ENCODE assay signal across 30 cellular contexts in genomic region chr2:216201687-216202306, GRCh38.
DNase-seq lines count a peak whose midpoint lies in the region; ATAC-seq and TF ChIP-seq lines count a peak whose summit lies in the region.
"Had no signal": no experiment of that assay in that cellular context is flagged by ENCODE, and none has a peak within 500 bp of the region (broad histone marks: within the 10 kb centered on the region; RNA-seq: fewer than 3 reads in every experiment).

No MANE protein-coding gene starts in this region.

- H3K4me1 Mint-ChIP-seq in activated naive CD4-positive, alpha-beta T cell treated with anti-CD3 and anti-CD28 coated beads for 36 hours (ENCODE audit: low read depth) = peaks cover 70% of the 10 kb centered on the region
- H3K4me1 Mint-ChIP-seq in GM23338 = 0 out of 3 replicates have a peak, but pooled peaks cover 3% of the 10 kb centered on the region
- H3K4me1 Mint-ChIP-seq in activated naive CD8-positive, alpha-beta T cell treated with anti-CD3 and anti-CD28 coated beads, Interleukin-2, amount 50 U/mL, for 24 hours = peaks cover 40% of the 10 kb centered on the region
- peaks cover 19% of the 10 kb centered on the region for H3K4me1 Mint-ChIP-seq in stimulated activated effector memory CD8-positive, alpha-beta T cell treated with anti-CD3 and anti-CD28 coated beads, Interleukin-12 subunit alpha, Interleukin-12 subunit beta, amount 100 ng/mL, for 72 hours

- H3K79me2 ChIP-seq in GM23338 (replicated peaks; ENCODE audit: insufficient read depth) = peaks cover 4% of the 10 kb centered on the region

- H3K4me3 Mint-ChIP-seq in activated naive CD4-positive, alpha-beta T cell treated with anti-CD3 and anti-CD28 coated beads for 36 hours = no peak overlapping the region
- H3K4me3 Mint-ChIP-seq in GM23338 = no peak overlapping the region
- no peak overlapping the region for H3K4me3 Mint-ChIP-seq in activated naive CD8-positive, alpha-beta T cell treated with anti-CD3 and anti-CD28 coated beads, Interleukin-2, amount 50 U/mL, for 24 hours
- H3K4me3 Mint-ChIP-seq in stimulated activated effector memory CD8-positive, alpha-beta T cell treated with anti-CD3 and anti-CD28 coated beads, Interleukin-12 subunit alpha, Interleukin-12 subunit beta, amount 100 ng/mL, for 72 hours = no peak overlapping the region
- H3K4me3 Mint-ChIP-seq: activated naive CD4-positive, alpha-beta T cell treated with anti-CD3 and anti-CD28 coated beads, Interleukin-2, amount 10 ng/mL, durations not matched to agents 7 days and 5 days; immature natural killer cell had no signal

- no peak for DNase-seq in activated naive CD4-positive, alpha-beta T cell treated with anti-CD3 and anti-CD28 coated beads for 36 hours
- no peak for DNase-seq in activated naive CD4-positive, alpha-beta T cell treated with Interleukin-2 at 50 U/mL for 16 hours
- DNase-seq in GM23338 (ENCODE audit: low spot score) = no peak
- no peak for DNase-seq in activated naive CD8-positive, alpha-beta T cell treated with anti-CD3 and anti-CD28 coated beads, Interleukin-2, amount 50 U/mL, for 24 hours
- no peak for DNase-seq in stimulated activated effector memory CD8-positive, alpha-beta T cell treated with anti-CD3 and anti-CD28 coated beads, Interleukin-12 subunit alpha, Interleukin-12 subunit beta, amount 100 ng/mL, for 72 hours (ENCODE audit: low spot score in 2 of 2)
- DNase-seq: activated CD4-positive, alpha-beta T cell treated with anti-CD3 and anti-CD28 coated beads for 1 hour; activated naive CD4-positive, alpha-beta T cell treated with anti-CD3 and anti-CD28 coated beads, Interleukin-2, amount 10 ng/mL, durations not matched to agents 7 days and 5 days; activated T-cell treated with anti-CD3 and anti-CD28 coated beads, Interleukin-2, amount 50 U/mL, for 1 hour; aorta; DMS79; effector CD8-positive, alpha-beta T cell; immature natural killer cell; left cardiac atrium; MG63; NCI-H1930; NCI-H510A treated with DMSO at 0.1 percent for 48 hours; PC-3; right cardiac atrium; stimulated activated CD4-positive, alpha-beta T cell treated with anti-CD3 and anti-CD28 coated beads, Interleukin-1b, Interleukin-23, amount 100 ng/mL, for 48 hours; stomach; uterus had no signal

- no peaks in the 10 kb centered on the region for H3K9me2 ChIP-seq in GM23338 (ENCODE audit: insufficient read depth)

- H4K20me1 ChIP-seq in GM23338 (replicated peaks; ENCODE audit: insufficient read depth) = peaks cover 15% of the 10 kb centered on the region; the same call in 1 of the 2 replicates

- no peak overlapping the region for H3K4me2 ChIP-seq in GM23338
- H3K4me2 ChIP-seq: BLaER1, KMS-11 had no signal

- peaks cover 85% of the 10 kb centered on the region for H3K36me3 ChIP-seq in GM23338 (ENCODE audit: insufficient read depth)
- H3K36me3 ChIP-seq: uterus had no signal

- intact Hi-C loops in activated naive CD4-positive, alpha-beta T cell treated with anti-CD3 and anti-CD28 coated beads for 36 hours (cut with micrococcal nuclease) = no loop called here

- H3K27me3 ChIP-seq in GM23338 (ENCODE audit: insufficient read depth) = no peaks in the 10 kb centered on the region
- H3K27me3 ChIP-seq: BLaER1, cardiac muscle cell, MG63, stomach, uterus had no signal

- H3K36me3 Mint-ChIP-seq in activated naive CD4-positive, alpha-beta T cell treated with anti-CD3 and anti-CD28 coated beads for 36 hours (ENCODE audit: low read depth) = peaks cover 75% of the 10 kb centered on the region
- H3K36me3 Mint-ChIP-seq in GM23338 (ENCODE audit: low read depth) = peaks cover 95% of the 10 kb centered on the region
- peaks cover 86% of the 10 kb centered on the region for H3K36me3 Mint-ChIP-seq in activated naive CD8-positive, alpha-beta T cell treated with anti-CD3 and anti-CD28 coated beads, Interleukin-2, amount 50 U/mL, for 24 hours (ENCODE audit: low read depth)
- H3K36me3 Mint-ChIP-seq in stimulated activated effector memory CD8-positive, alpha-beta T cell treated with anti-CD3 and anti-CD28 coated beads, Interleukin-12 subunit alpha, Interleukin-12 subunit beta, amount 100 ng/mL, for 72 hours = no peaks in the 10 kb centered on the region

- no peak overlapping the region for H3K4me3 ChIP-seq in GM23338
- H3K4me3 ChIP-seq: BLaER1, cardiac muscle cell, coronary artery, lung, MG63, stomach, uterus had no signal

- H3K27ac ChIP-seq in GM23338 (ENCODE audit: low read depth) = no peak overlapping the region
- H3K27ac ChIP-seq: BLaER1, coronary artery, KMS-11, stomach, uterus had no signal

- H3K27ac Mint-ChIP-seq in activated naive CD4-positive, alpha-beta T cell treated with anti-CD3 and anti-CD28 coated beads for 36 hours = peak overlapping the region; percentile 63
- H3K27ac Mint-ChIP-seq in GM23338 = no peak overlapping the region
- peak overlapping the region; percentile 36 for H3K27ac Mint-ChIP-seq in activated naive CD8-positive, alpha-beta T cell treated with anti-CD3 and anti-CD28 coated beads, Interleukin-2, amount 50 U/mL, for 24 hours
- H3K27ac Mint-ChIP-seq in stimulated activated effector memory CD8-positive, alpha-beta T cell treated with anti-CD3 and anti-CD28 coated beads, Interleukin-12 subunit alpha, Interleukin-12 subunit beta, amount 100 ng/mL, for 72 hours = peak overlapping the region; percentile 69

- ATAC-seq in GM23338 (no peak), GM18868 (IDR thresholded peaks at IDR 0.05; ENCODE audit: unreplicated experiment) (no peak), GM21515 (IDR thresholded peaks at IDR 0.05; ENCODE audit: unreplicated experiment) (no peak)
- ATAC-seq in activated naive CD8-positive, alpha-beta T cell treated with anti-CD3 and anti-CD28 coated beads, Interleukin-2, amount 50 U/mL, for 24 hours = no peak
- no peak for ATAC-seq in stimulated activated effector memory CD8-positive, alpha-beta T cell treated with anti-CD3 and anti-CD28 coated beads, Interleukin-12 subunit alpha, Interleukin-12 subunit beta, amount 100 ng/mL, for 72 hours
- ATAC-seq: HCT116, left cardiac atrium, PC-3, right cardiac atrium, Right ventricle myocardium inferior had no signal

- no peaks in the 10 kb centered on the region for H3K9me3 Mint-ChIP-seq in activated naive CD4-positive, alpha-beta T cell treated with anti-CD3 and anti-CD28 coated beads for 36 hours
- H3K9me3 Mint-ChIP-seq in GM23338 = no peaks in the 10 kb centered on the region
- H3K9me3 Mint-ChIP-seq in activated naive CD8-positive, alpha-beta T cell treated with anti-CD3 and anti-CD28 coated beads, Interleukin-2, amount 50 U/mL, for 24 hours = no peaks in the 10 kb centered on the region
- no peaks in the 10 kb centered on the region for H3K9me3 Mint-ChIP-seq in stimulated activated effector memory CD8-positive, alpha-beta T cell treated with anti-CD3 and anti-CD28 coated beads, Interleukin-12 subunit alpha, Interleukin-12 subunit beta, amount 100 ng/mL, for 72 hours
- H3K9me3 Mint-ChIP-seq: activated naive CD4-positive, alpha-beta T cell treated with anti-CD3 and anti-CD28 coated beads, Interleukin-2, amount 10 ng/mL, durations not matched to agents 7 days and 5 days; immature natural killer cell had no signal

- CTCF ChIA-PET in activated naive CD4-positive, alpha-beta T cell treated with anti-CD3 and anti-CD28 coated beads for 36 hours (lab: Charles Lee) = no interaction called here

- peaks cover 5% of the 10 kb centered on the region; the same call in 1 of the 2 replicates for H3F3A ChIP-seq in GM23338 (replicated peaks; ENCODE audit: low read depth)

- TF ChIP-seq CTCF in GM23338 (conservative IDR thresholded peaks at IDR 0.05; ENCODE audit: low read depth in 2 of 2) = no peak

- no peaks in the 10 kb centered on the region for H3K27me3 Mint-ChIP-seq in activated naive CD4-positive, alpha-beta T cell treated with anti-CD3 and anti-CD28 coated beads for 36 hours (ENCODE audit: low read depth)
- H3K27me3 Mint-ChIP-seq in GM23338 (ENCODE audit: insufficient read depth, low read depth, poor library complexity) = no peaks in the 10 kb centered on the region
- H3K27me3 Mint-ChIP-seq in activated naive CD8-positive, alpha-beta T cell treated with anti-CD3 and anti-CD28 coated beads, Interleukin-2, amount 50 U/mL, for 24 hours = no peaks in the 10 kb centered on the region
- H3K27me3 Mint-ChIP-seq: activated naive CD4-positive, alpha-beta T cell treated with anti-CD3 and anti-CD28 coated beads, Interleukin-2, amount 10 ng/mL, durations not matched to agents 7 days and 5 days had no signal

- H2AFZ ChIP-seq in GM23338 = no peak overlapping the region

- H3K4me1 ChIP-seq in GM23338 (ENCODE audit: insufficient read depth) = no peaks in the 10 kb centered on the region
- H3K4me1 ChIP-seq: BLaER1, stomach, uterus had no signal

TF ChIP-seq in GM23338, 12 proteins besides CTCF, POLR2A, EP300 and RAD21:
- no peak for TF ChIP-seq EZH2 (IDR thresholded peaks at IDR 0.05; ENCODE audit: low read depth, unreplicated experiment)
- peak; percentile 36 for TF ChIP-seq EZH2phosphoT487 (IDR thresholded peaks at IDR 0.05; ENCODE audit: unreplicated experiment)
TF ChIP-seq in GM23338: peak in this region for 1.
